ENCODE assay signal across 1 cellular context in genomic region chr13:39037410-39037879, GRCh38.
TF ChIP-seq lines count a peak whose summit lies in the region.

No MANE protein-coding gene starts in this region.

TF ChIP-seq in HepG2, 621 proteins besides CTCF, POLR2A, EP300 and RAD21 (continued from another document and continues in another):
- TF ChIP-seq ZBTB46 (CRISPR knock-in tag; IDR thresholded peaks at IDR 0.05; ENCODE audit: borderline replicate concordance) (no peak), ZNF160 (CRISPR knock-in tag; IDR thresholded peaks at IDR 0.05) (no peak), ZNF446 (CRISPR knock-in tag; IDR thresholded peaks at IDR 0.05) (no peak), ZNF296 (CRISPR knock-in tag; conservative IDR thresholded peaks at IDR 0.05) (peak; percentile 64; the same call in 1 of the 2 replicates), ZNF740 (CRISPR knock-in tag; IDR thresholded peaks at IDR 0.05) (no peak), ATF5 (CRISPR knock-in tag; IDR thresholded peaks at IDR 0.05; ENCODE audit: low read depth) (no peak), ONECUT2 (CRISPR knock-in tag; IDR thresholded peaks at IDR 0.05) (no peak), GATAD2A (CRISPR knock-in tag; IDR thresholded peaks at IDR 0.05) (no peak), ZNF883 (CRISPR knock-in tag; IDR thresholded peaks at IDR 0.05; ENCODE audit: not compliant biosample characterization) (no peak), ARHGAP35 (CRISPR knock-in tag; IDR thresholded peaks at IDR 0.05; ENCODE audit: borderline replicate concordance) (no peak; the same call in 1 of the 2 replicates), ZNF567 (CRISPR knock-in tag; IDR thresholded peaks at IDR 0.05; ENCODE audit: borderline replicate concordance) (0 out of 2 replicates have a peak, but pooled peaks have one; percentile 6), MEF2D (CRISPR knock-in tag; IDR thresholded peaks at IDR 0.05) (no peak), PITX1 (CRISPR knock-in tag; IDR thresholded peaks at IDR 0.05) (no peak), SIN3A (IDR thresholded peaks at IDR 0.05; ENCODE audit: borderline replicate concordance, low read depth, low read length) (peak; percentile 42; the same call in 1 of the 2 replicates), SRSF1 (optimal IDR thresholded peaks at IDR 0.05; ENCODE audit: low read depth, low read length) (no peak), ZNF230 (CRISPR knock-in tag; IDR thresholded peaks at IDR 0.05) (no peak), ZNF687 (CRISPR knock-in tag; IDR thresholded peaks at IDR 0.05) (no peak), SIX1 (CRISPR knock-in tag; IDR thresholded peaks at IDR 0.05; ENCODE audit: borderline replicate concordance) (no peak), SMAD1 (CRISPR knock-in tag; IDR thresholded peaks at IDR 0.05; ENCODE audit: borderline replicate concordance, low read depth) (no peak), DDIT3 (CRISPR knock-in tag; IDR thresholded peaks at IDR 0.05) (no peak), TBX3 (IDR thresholded peaks at IDR 0.05; ENCODE audit: borderline replicate concordance) (no peak), BRD4 (CRISPR knock-in tag; IDR thresholded peaks at IDR 0.05) (no peak), ZNF224 (CRISPR knock-in tag; IDR thresholded peaks at IDR 0.05) (no peak), DNMT3B (CRISPR knock-in tag; conservative IDR thresholded peaks at IDR 0.05) (no peak), EHMT2 (IDR thresholded peaks at IDR 0.05; ENCODE audit: borderline replicate concordance, low read depth, low read length) (no peak), MAFG (CRISPR knock-in tag; IDR thresholded peaks at IDR 0.05) (no peak), MYC (CRISPR knock-in tag; IDR thresholded peaks at IDR 0.05; ENCODE audit: borderline replicate concordance) (no peak), ZNF180 (CRISPR knock-in tag; IDR thresholded peaks at IDR 0.05; ENCODE audit: borderline replicate concordance, low read depth) (no peak), KMT2A (CRISPR knock-in tag; IDR thresholded peaks at IDR 0.05) (no peak; the same call in 1 of the 2 replicates), ZNF501 (CRISPR knock-in tag; IDR thresholded peaks at IDR 0.05) (no peak), ZNF33B (CRISPR knock-in tag; IDR thresholded peaks at IDR 0.05) (no peak), RBFOX2 (IDR thresholded peaks at IDR 0.05; ENCODE audit: low read depth, low read length) (peak; percentile 90), BCL6 (CRISPR knock-in tag; IDR thresholded peaks at IDR 0.05) (no peak; the same call in 1 of the 2 replicates), ZNF850 (CRISPR knock-in tag; conservative IDR thresholded peaks at IDR 0.05) (no peak), RARG (CRISPR knock-in tag; IDR thresholded peaks at IDR 0.05; ENCODE audit: low read depth) (no peak), ZMYM2 (CRISPR knock-in tag; IDR thresholded peaks at IDR 0.05) (no peak), ZNF225 (CRISPR knock-in tag; IDR thresholded peaks at IDR 0.05) (no peak), ZNF317 (CRISPR knock-in tag; IDR thresholded peaks at IDR 0.05) (no peak), ZBTB20 (CRISPR knock-in tag; IDR thresholded peaks at IDR 0.05; ENCODE audit: borderline replicate concordance, low read depth) (no peak), SRF (IDR thresholded peaks at IDR 0.05; ENCODE audit: low read depth, low read length) (no peak), ZNF12 (CRISPR knock-in tag; IDR thresholded peaks at IDR 0.05) (no peak), EZH2 (conservative IDR thresholded peaks at IDR 0.05; ENCODE audit: low read depth, low read length) (no peak), PRDM15 (CRISPR knock-in tag; IDR thresholded peaks at IDR 0.05) (no peak), KLF12 (CRISPR knock-in tag; IDR thresholded peaks at IDR 0.05; ENCODE audit: borderline replicate concordance) (no peak), JUND (CRISPR knock-in tag; IDR thresholded peaks at IDR 0.05) (no peak), MTA1 (CRISPR knock-in tag; IDR thresholded peaks at IDR 0.05; ENCODE audit: borderline replicate concordance) (no peak), ZNF709 (CRISPR knock-in tag; IDR thresholded peaks at IDR 0.05) (0 out of 2 replicates have a peak, but pooled peaks have one; percentile 11), HIC2 (CRISPR knock-in tag; IDR thresholded peaks at IDR 0.05; ENCODE audit: low read depth) (no peak), SUZ12 (IDR thresholded peaks at IDR 0.05; ENCODE audit: low read depth, low read length) (no peak), MLX (CRISPR knock-in tag; IDR thresholded peaks at IDR 0.05) (no peak), BORCS8-MEF2B (CRISPR knock-in tag; IDR thresholded peaks at IDR 0.05) (no peak), ZNF563 (CRISPR knock-in tag; IDR thresholded peaks at IDR 0.05) (peak; percentile 9; the same call in 1 of the 2 replicates), ADNP (CRISPR knock-in tag; IDR thresholded peaks at IDR 0.05) (no peak), TCF7 (IDR thresholded peaks at IDR 0.05; ENCODE audit: low read depth) (no peak), ZNF431 (CRISPR knock-in tag; IDR thresholded peaks at IDR 0.05; ENCODE audit: borderline replicate concordance, low read depth) (no peak), ARNTL (CRISPR knock-in tag; IDR thresholded peaks at IDR 0.05) (no peak), HNF4G (IDR thresholded peaks at IDR 0.05; ENCODE audit: borderline replicate concordance, low read depth, low read length) (0 out of 2 replicates have a peak, but pooled peaks have one; percentile 21), HNF4G (CRISPR knock-in tag; IDR thresholded peaks at IDR 0.05; ENCODE audit: borderline replicate concordance, low read depth) (no peak), ZBTB33 (CRISPR knock-in tag; IDR thresholded peaks at IDR 0.05) (no peak), IKZF4 (CRISPR knock-in tag; IDR thresholded peaks at IDR 0.05; ENCODE audit: borderline replicate concordance, low read depth, not compliant biosample characterization) (no peak), ARNT2 (CRISPR knock-in tag; IDR thresholded peaks at IDR 0.05; ENCODE audit: low read depth) (no peak), ZSCAN20 (CRISPR knock-in tag; IDR thresholded peaks at IDR 0.05; ENCODE audit: borderline replicate concordance) (0 out of 2 replicates have a peak, but pooled peaks have one; percentile 14), KLF11 (CRISPR knock-in tag; IDR thresholded peaks at IDR 0.05) (no peak), HMG20B (CRISPR knock-in tag; conservative IDR thresholded peaks at IDR 0.05) (no peak)
